In the genomic region with DNA sequence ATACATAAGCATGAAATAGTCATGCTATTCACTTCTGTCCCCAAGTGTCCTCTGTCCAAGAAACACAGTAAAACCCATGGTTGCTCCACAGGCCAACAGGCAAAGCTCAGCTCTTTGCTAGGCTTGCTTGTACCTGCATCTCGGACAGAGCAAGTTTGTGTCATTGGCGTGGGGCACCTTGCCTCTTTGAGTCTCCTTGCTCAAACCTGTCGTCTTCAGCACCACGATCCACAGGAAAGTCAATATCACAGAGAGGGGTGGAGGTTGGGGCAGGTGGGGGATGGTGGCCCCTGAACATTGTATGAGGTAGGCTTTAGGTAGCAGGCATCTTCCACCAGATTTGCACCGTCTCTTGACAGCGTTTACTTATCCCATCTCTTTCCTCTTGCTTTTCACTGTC, we compare ENCODE assay signal across 20 cellular contexts.
"Had no signal": no experiment of that assay in that cellular context is flagged by ENCODE, and none has a peak within 500 bp of the region (broad histone marks: within the 10 kb centered on the region; RNA-seq: fewer than 3 reads in every experiment).

No MANE protein-coding gene starts in this region.

- H3K27ac ChIP-seq: HL-60, KMS-11 had no signal

- ATAC-seq: T-cell had no signal

- DNase-seq: Kasumi-1, MM.1S, NCI-H1092 treated with DMSO at 0.1 percent for 48 hours, NCI-H1436, NCI-H187, NCI-H2029, NCI-H2081 treated with DMSO at 0.1 percent for 48 hours, NCI-H2171, NCI-H226, NCI-H446, NCI-H510A, NCI-H524 treated with DMSO at 0.1 percent for 48 hours, NCI-H774, RPMI8226, SHP77, SK-N-SH, SW 1271, T-cell had no signal

- H3K9me3 ChIP-seq: SK-N-SH had no signal
